In genomic region chr17:39199986-39200879, GRCh38 we compare ENCODE assay signal across 1 cellular context.
TF ChIP-seq lines count a peak whose summit lies in the region.

RPL19 (plus strand) TSS chr17:39200283; CDS start chr17:39200345, 62 bp downstream.

TF ChIP-seq in HepG2, 621 proteins besides CTCF, POLR2A, EP300 and RAD21 (continued from another document and continues in another):
- TF ChIP-seq ZNF512B (CRISPR knock-in tag; IDR thresholded peaks at IDR 0.05; ENCODE audit: borderline replicate concordance) (peak; percentile 28; the same call in 1 of the 2 replicates), ZFP90 (CRISPR knock-in tag; IDR thresholded peaks at IDR 0.05; ENCODE audit: borderline replicate concordance) (peak; percentile 26; the same call in 1 of the 2 replicates), GABPB1 (CRISPR knock-in tag; IDR thresholded peaks at IDR 0.05) (peak; percentile 86), ZNF609 (CRISPR knock-in tag; IDR thresholded peaks at IDR 0.05; ENCODE audit: borderline replicate concordance) (peak; percentile 33; the same call in 1 of the 2 replicates), XBP1 (CRISPR knock-in tag; IDR thresholded peaks at IDR 0.05) (no peak; the same call in 1 of the 2 replicates), RFXAP (CRISPR knock-in tag; IDR thresholded peaks at IDR 0.05; ENCODE audit: borderline replicate concordance) (0 out of 2 replicates have a peak, but pooled peaks have one; percentile 19), SKIL (CRISPR knock-in tag; IDR thresholded peaks at IDR 0.05; ENCODE audit: borderline replicate concordance) (no peak), PRDM10 (CRISPR knock-in tag; IDR thresholded peaks at IDR 0.05; ENCODE audit: low read depth) (peak; percentile 99), ZNF569 (CRISPR knock-in tag; IDR thresholded peaks at IDR 0.05; ENCODE audit: borderline replicate concordance) (no peak; the same call in 1 of the 2 replicates), LRRFIP1 (CRISPR knock-in tag; conservative IDR thresholded peaks at IDR 0.05) (no peak), ZNF496 (CRISPR knock-in tag; IDR thresholded peaks at IDR 0.05; ENCODE audit: insufficient replicate concordance) (no peak), ZNF704 (CRISPR knock-in tag; IDR thresholded peaks at IDR 0.05; ENCODE audit: borderline replicate concordance) (no peak), ETV6 (CRISPR knock-in tag; conservative IDR thresholded peaks at IDR 0.05) (no peak; the same call in 1 of the 2 replicates), ZNF460 (CRISPR knock-in tag; IDR thresholded peaks at IDR 0.05; ENCODE audit: borderline replicate concordance) (no peak), EED (CRISPR knock-in tag; IDR thresholded peaks at IDR 0.05) (peak; percentile 94), BCL3 (CRISPR knock-in tag; IDR thresholded peaks at IDR 0.05) (peak; percentile 48; the same call in 1 of the 2 replicates), ZNF883 (CRISPR knock-in tag; IDR thresholded peaks at IDR 0.05; ENCODE audit: not compliant biosample characterization) (peak; percentile 74), ZNF263 (CRISPR knock-in tag; IDR thresholded peaks at IDR 0.05) (no peak), GABPA (IDR thresholded peaks at IDR 0.05; ENCODE audit: low read depth, low read length) (peak; percentile 69), GABPA (CRISPR knock-in tag; IDR thresholded peaks at IDR 0.05; ENCODE audit: low read depth) (peak; percentile 95), CENPT (CRISPR knock-in tag; IDR thresholded peaks at IDR 0.05; ENCODE audit: low read depth) (peak; percentile 71; the same call in 1 of the 2 replicates), ZNF7 (CRISPR knock-in tag; IDR thresholded peaks at IDR 0.05) (peak; percentile 57; the same call in 1 of the 2 replicates), FOXM1 (CRISPR knock-in tag; IDR thresholded peaks at IDR 0.05) (0 out of 2 replicates have a peak, but pooled peaks have one; percentile 23), MYNN (CRISPR knock-in tag; IDR thresholded peaks at IDR 0.05; ENCODE audit: low read depth) (no peak; the same call in none of the 2 replicates), ZFP91 (CRISPR knock-in tag; IDR thresholded peaks at IDR 0.05; ENCODE audit: borderline replicate concordance) (peak; percentile 77), ZNF253 (CRISPR knock-in tag; IDR thresholded peaks at IDR 0.05; ENCODE audit: borderline replicate concordance) (no peak), MYPOP (CRISPR knock-in tag; IDR thresholded peaks at IDR 0.05) (peak; percentile 70), YY1 (IDR thresholded peaks at IDR 0.05; ENCODE audit: insufficient read depth, insufficient replicate concordance, low read depth, low read length) (peak; percentile 85), HNF4A (CRISPR knock-in tag; IDR thresholded peaks at IDR 0.05) (no peak), TBP (CRISPR knock-in tag; IDR thresholded peaks at IDR 0.05) (no peak), ZFP41 (CRISPR knock-in tag; IDR thresholded peaks at IDR 0.05; ENCODE audit: borderline replicate concordance) (no peak; the same call in 1 of the 2 replicates), ZNF614 (CRISPR knock-in tag; IDR thresholded peaks at IDR 0.05; ENCODE audit: borderline replicate concordance) (0 out of 2 replicates have a peak, but pooled peaks have one; percentile 34), PITX1 (CRISPR knock-in tag; IDR thresholded peaks at IDR 0.05) (peak; percentile 75; the same call in 1 of the 2 replicates), KDM4B (CRISPR knock-in tag; IDR thresholded peaks at IDR 0.05) (peak; percentile 40; the same call in 1 of the 2 replicates), DR1 (CRISPR knock-in tag; IDR thresholded peaks at IDR 0.05) (peak; percentile 95), ZNF879 (CRISPR knock-in tag; IDR thresholded peaks at IDR 0.05) (no peak)
